In the genomic region with DNA sequence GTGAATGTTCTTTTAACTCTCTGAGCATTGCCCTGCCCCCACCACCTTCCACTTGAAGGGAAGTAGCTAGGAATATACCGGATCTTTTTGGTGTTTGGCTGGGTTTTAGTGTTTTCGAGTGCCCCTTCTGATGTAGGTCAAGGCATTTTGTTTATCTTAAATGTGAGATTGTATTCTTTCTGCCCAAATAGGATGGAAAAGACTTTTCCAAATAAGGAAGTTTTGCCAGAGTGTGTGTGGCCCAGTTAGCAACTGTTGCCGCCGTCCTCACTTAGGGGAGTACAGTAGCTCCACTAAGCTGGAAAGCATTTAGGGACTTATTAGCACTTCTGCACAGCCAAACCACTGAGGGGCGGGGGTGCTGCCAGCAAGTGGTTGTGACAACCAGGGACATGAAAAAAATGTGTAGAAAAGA, we compare ENCODE assay signal across 13 cellular contexts. TPM values are rescaled to one million over a fixed set of nuclear protein-coding genes. Genes with fewer than 3 reads are reported as not detected.
DNase-seq lines count a peak whose midpoint lies in the region; TF ChIP-seq lines count a peak whose summit lies in the region.
"Had no signal": no experiment of that assay in that cellular context is flagged by ENCODE, and none has a peak within 500 bp of the region (broad histone marks: within the 10 kb centered on the region; RNA-seq: fewer than 3 reads in every experiment).

No MANE protein-coding gene starts in this region.

- peak; percentile 44 to 57 for DNase-seq in cardiac muscle cell (ENCODE audit: low read depth in 1 of 2, low spot score in 1 of 2)
- DNase-seq in right atrium auricular region (ENCODE audit: low spot score) = no peak
- DNase-seq in colonic mucosa = no peak
- peak; percentile 40 for DNase-seq in myocyte (ENCODE audit: low read depth)
- no peak for DNase-seq in uterus
- DNase-seq in putamen (ENCODE audit: low spot score) = no peak
- DNase-seq in NCI-H1436 treated with DMSO at 0.1 percent for 48 hours (lab: John Stamatoyannopoulos, UW) = no peak
- DNase-seq in NCI-H345 (lab: John Stamatoyannopoulos, UW) = no peak
- DNase-seq: activated CD8-positive, alpha-beta memory T cell treated with anti-CD3 and anti-CD28 coated beads, Interleukin-2, amount 10 ng/mL, durations not matched to agents 7 days and 5 days; NCI-H1417 treated with DMSO at 0.1 percent for 48 hours; upper lobe of right lung had no signal

- TF ChIP-seq CTCF in cardiac muscle cell (IDR thresholded peaks at IDR 0.05; ENCODE audit: low read depth, low read length) (no peak), right atrium auricular region (IDR thresholded peaks at IDR 0.05) (no peak), colonic mucosa (IDR thresholded peaks at IDR 0.05) (no peak), uterus (IDR thresholded peaks at IDR 0.05) (no peak)

- H3K9me3 ChIP-seq in cardiac muscle cell (ENCODE audit: low read depth) (no peaks in the 10 kb centered on the region), right atrium auricular region (no peaks in the 10 kb centered on the region), colonic mucosa (no peaks in the 10 kb centered on the region), uterus (no peaks in the 10 kb centered on the region)
- H3K9me3 ChIP-seq: upper lobe of right lung had no signal

- H3K9ac ChIP-seq in colonic mucosa (ENCODE audit: low read depth in 2 of 2, low read length in 2 of 2) = no peak overlapping the region

- H3K4me1 ChIP-seq in cardiac muscle cell (ENCODE audit: low read depth) (peaks cover 26% of the 10 kb centered on the region), right atrium auricular region (peaks cover 0 to 32% of the 10 kb centered on the region in 2 donors), colonic mucosa (no peaks in the 10 kb centered on the region), uterus (no peaks in the 10 kb centered on the region)

- H3K27ac ChIP-seq in cardiac muscle cell (peak overlapping the region; percentile 100), right atrium auricular region (peak overlapping the region in 1 of 2 donors; percentile 36), colonic mucosa (peak overlapping the region; percentile 62), uterus (peak overlapping the region; percentile 87 to 93)
- H3K27ac ChIP-seq: upper lobe of right lung had no signal

- intact Hi-C loops in colonic mucosa (cut with DNase I) = no loop called here
- intact Hi-C loops in uterus (cut with DNase I; ENCODE audit: low total_unique reads) = no loop called here

- no peak for TF ChIP-seq POLR2A in uterus (IDR thresholded peaks at IDR 0.05)

- H3K4me3 ChIP-seq in cardiac muscle cell (no peak overlapping the region), right atrium auricular region (no peak overlapping the region), colonic mucosa (no peak overlapping the region), uterus (no peak overlapping the region)
- H3K4me3 ChIP-seq: upper lobe of right lung had no signal

- H3K36me3 ChIP-seq in cardiac muscle cell (no peaks in the 10 kb centered on the region), right atrium auricular region (no peaks in the 10 kb centered on the region), colonic mucosa (no peaks in the 10 kb centered on the region), uterus (no peaks in the 10 kb centered on the region)
- H3K36me3 ChIP-seq: upper lobe of right lung had no signal

- H3K27me3 ChIP-seq in cardiac muscle cell = no peaks in the 10 kb centered on the region
- no peaks in the 10 kb centered on the region for H3K27me3 ChIP-seq in right atrium auricular region
- no peaks in the 10 kb centered on the region for H3K27me3 ChIP-seq in colonic mucosa
- no peaks in the 10 kb centered on the region for H3K27me3 ChIP-seq in uterus
- H3K27me3 ChIP-seq: upper lobe of right lung had no signal

RNA-seq across cellular contexts. Expression of a gene that starts 29.8 kb away (rescaled TPM):
- total RNA-seq in cardiac muscle cell = 130 and 167 TPM in 2 replicates
- polyA plus RNA-seq in cardiac muscle cell = 118 and 162 TPM in 2 replicates
- total RNA-seq in right atrium auricular region = 100 to 1,000 TPM; 173 to 216 TPM
- total RNA-seq in colonic mucosa = 100 to 1,000 TPM in 1 of 2 donors, 10 to 100 TPM in 1; 99.9 to 179 TPM
- total RNA-seq in myocyte = 211 and 240 TPM in 2 replicates
- 134 TPM for polyA plus RNA-seq in myocyte (2012)
- total RNA-seq in uterus = 100 to 1,000 TPM in 3 of 4 donors, 10 to 100 TPM in 1; 77.4 to 313 (median 215) TPM

RNA-seq across cellular contexts. Expression of a gene that starts 57.2 kb away (rescaled TPM):
- total RNA-seq in cardiac muscle cell (3.8 and 5.4 TPM in 2 replicates), right atrium auricular region (1 to 10 TPM; 3.9 to 4.6 TPM), colonic mucosa (10 to 100 TPM in 1 of 2 donors, 1 to 10 TPM in 1; 4.0 to 11.4 TPM), myocyte (154 and 166 TPM in 2 replicates), uterus (10 to 100 TPM in 2 of 4 donors, 1 to 10 TPM in 2; 1.8 to 15.3 (median 9.0) TPM)
- polyA plus RNA-seq in cardiac muscle cell = 4.0 and 4.1 TPM in 2 replicates
- 336 TPM for polyA plus RNA-seq in myocyte (2012)
- total RNA-seq: B cell, SK-MEL-5 had no signal

Comparison
In these comparisons a context has a peak if more than half of its experiments do, and no peak if none do; other contexts are left out.
1. DNase-seq: peak in cardiac muscle cell (2 of 2) and myocyte (single experiment); none in right atrium auricular region (single experiment), colonic mucosa (single experiment), uterus (0 of 2), putamen (single experiment), NCI-H1436 treated with DMSO at 0.1 percent for 48 hours (single experiment) and NCI-H345 (single experiment).